In genomic region chr21:45405819-45406762, GRCh38 we compare ENCODE assay signal across 8 cellular contexts. TPM values are rescaled to one million over a fixed set of nuclear protein-coding genes. Genes with fewer than 3 reads are reported as not detected.
DNase-seq lines count a peak whose midpoint lies in the region; ATAC-seq, FAIRE-seq and TF ChIP-seq lines count a peak whose summit lies in the region.

No MANE protein-coding gene starts in this region.

- TF ChIP-seq CTCF in CD14-positive monocyte (IDR thresholded peaks at IDR 0.05) (no peak), endothelial cell of umbilical vein (IDR thresholded peaks at IDR 0.05; ENCODE audit: extremely low read depth in 1 of 2, insufficient read depth in 1 of 2, low read depth in 1 of 2, low read length in 2 of 2) (no peak), neural cell (IDR thresholded peaks at IDR 0.05; ENCODE audit: poor library complexity, severe bottlenecking) (no peak)

- H3F3A ChIP-seq in neural cell (ENCODE audit: insufficient read depth, low read length, poor library complexity, severe bottlenecking) = no peaks in the 10 kb centered on the region

- H2AFZ ChIP-seq in endothelial cell of umbilical vein (ENCODE audit: low read depth, low read length) (peak overlapping the region; percentile 50), neural cell (ENCODE audit: low read depth, low read length) (no peak overlapping the region)

- peaks cover 0 to 3% of the 10 kb centered on the region in 2 donors for H3K36me3 Mint-ChIP-seq in CD14-positive monocyte

- CTCF ChIA-PET in endothelial cell of umbilical vein (lab: Charles Lee) = interaction anchor here (0.7 to 2.6 kb wide), 15 partner anchors 11 to 268 kb away, joined by 3 to 24 read pairs (median 6); no protein-coding TSS in a partner anchor

- TF ChIP-seq POLR2A in endothelial cell of umbilical vein (IDR thresholded peaks at IDR 0.05; ENCODE audit: low read depth, low read length) = no peak

- POLR2A ChIA-PET in endothelial cell of umbilical vein (lab: Charles Lee) = interaction anchor here (0.7 kb wide), 1 partner anchor 121 kb away, joined by 3 read pairs; no protein-coding TSS in a partner anchor

- intact Hi-C loops in CD14-positive monocyte (cut with micrococcal nuclease) (no loop called here), endothelial cell of umbilical vein (cut with micrococcal nuclease) (loop anchor here (1.0 to 2.0 kb wide), 5 partner anchors 33 to 114 kb away; no protein-coding TSS in a partner anchor)

- DNase-seq in CD14-positive monocyte (ENCODE audit: low spot score) = no peak
- peak; percentile 62 for DNase-seq in RCC 7860 (ENCODE audit: low spot score)
- peak; percentile 85 for DNase-seq in endothelial cell of umbilical vein (ENCODE audit: low read depth, low spot score)
- no peak for DNase-seq in mesenteric fat pad (ENCODE audit: low spot score)
- no peak for DNase-seq in globus pallidus (ENCODE audit: low spot score)
- DNase-seq in SIG-M5 treated with dmso at 0.1 percent for 504 hours (lab: John Stamatoyannopoulos, UW; ENCODE audit: unreplicated experiment) = no peak

- H3K4me3 Mint-ChIP-seq in CD14-positive monocyte = peak overlapping the region; percentile 24 to 51

- H3K27ac ChIP-seq in endothelial cell of umbilical vein (ENCODE audit: insufficient read depth, low read depth, low read length) (peak overlapping the region; percentile 95), neural cell (ENCODE audit: low read length) (no peak overlapping the region)

- dilution Hi-C loops in endothelial cell of umbilical vein (cut with MboI; ENCODE audit: extremely low pct_ligation_motif_present, low sequenced_read_pairs) = no loop called here

- H3K79me2 ChIP-seq in endothelial cell of umbilical vein (ENCODE audit: control insufficient read depth, insufficient read depth, low read length) (peaks cover 56% of the 10 kb centered on the region), neural cell (replicated peaks; ENCODE audit: insufficient read depth, low read length) (no peaks in the 10 kb centered on the region)

- no peaks in the 10 kb centered on the region for H4K20me1 ChIP-seq in endothelial cell of umbilical vein (replicated peaks; ENCODE audit: control insufficient read depth, extremely low read depth, insufficient read depth, low read length)
- H4K20me1 ChIP-seq in neural cell (ENCODE audit: insufficient read depth) = no peaks in the 10 kb centered on the region

- H3K4me3 ChIP-seq in endothelial cell of umbilical vein (replicated peaks in 1 of 3; ENCODE audit: insufficient read depth in 1 of 3, low read depth in 1 of 3, low read length in 3 of 3) = peak overlapping the region; percentile 72 to 87 (median 79)
- peak overlapping the region; percentile 31 for H3K4me3 ChIP-seq in neural cell (ENCODE audit: low read length)

- H3K36me3 ChIP-seq in endothelial cell of umbilical vein (ENCODE audit: control insufficient read depth in 2 of 2, extremely low read depth in 1 of 2, insufficient read depth in 2 of 2, low read length in 2 of 2) (peaks cover 0 to 5% of the 10 kb centered on the region in 2 experiments), neural cell (ENCODE audit: insufficient read depth, low read length) (no peaks in the 10 kb centered on the region)

- H3K9me1 ChIP-seq in endothelial cell of umbilical vein (replicated peaks; ENCODE audit: control insufficient read depth, extremely low read depth, insufficient read depth, low read length) = no peaks in the 10 kb centered on the region

- TSS peak; percentile 27 for BruUV-seq in endothelial cell of umbilical vein (replicated peaks; lab: Mats Ljungman, UMichigan)

- TF ChIP-seq RAD21 in neural cell (conservative IDR thresholded peaks at IDR 0.05) = no peak

- no peak for ATAC-seq in HG03469 (IDR thresholded peaks at IDR 0.05; ENCODE audit: unreplicated experiment)

- H3K27me3 ChIP-seq in endothelial cell of umbilical vein (ENCODE audit: control insufficient read depth in 2 of 2, insufficient read depth in 2 of 2, low read length in 2 of 2) (no peaks in the 10 kb centered on the region), neural cell (ENCODE audit: insufficient read depth, low read depth, low read length) (peaks cover 45% of the 10 kb centered on the region)

- FAIRE-seq in RCC 7860 (lab: Jason Lieb, UNC) (peak; percentile 72), endothelial cell of umbilical vein (lab: Jason Lieb, UNC) (peak; percentile 84)

- no peaks in the 10 kb centered on the region for H3K9me3 ChIP-seq in endothelial cell of umbilical vein (replicated peaks; ENCODE audit: control insufficient read depth, insufficient read depth, low read length)
- no peaks in the 10 kb centered on the region for H3K9me3 ChIP-seq in neural cell (ENCODE audit: low read length)

- TF ChIP-seq EP300 in neural cell (conservative IDR thresholded peaks at IDR 0.05; ENCODE audit: poor library complexity, severe bottlenecking) = no peak

- peak overlapping the region; percentile 84 for H3K4me2 ChIP-seq in endothelial cell of umbilical vein (ENCODE audit: insufficient read depth, low read length)
- no peak overlapping the region for H3K4me2 ChIP-seq in neural cell (ENCODE audit: low read length)

- H3K4me1 Mint-ChIP-seq in CD14-positive monocyte = peaks cover 9% of the 10 kb centered on the region

- peaks cover 57 to 76% (median 61%) of the 10 kb centered on the region in 3 donors for H3K27me3 Mint-ChIP-seq in CD14-positive monocyte (ENCODE audit: low read depth in 3 of 3)

- H3K4me1 ChIP-seq in endothelial cell of umbilical vein (ENCODE audit: control insufficient read depth, extremely low read depth, insufficient read depth, low read length) = peaks cover 18% of the 10 kb centered on the region

- no peak overlapping the region for H3K27ac Mint-ChIP-seq in CD14-positive monocyte

- H3K9me2 ChIP-seq in neural cell (ENCODE audit: insufficient read depth, low read length) = no peaks in the 10 kb centered on the region

- H3K9me3 Mint-ChIP-seq in CD14-positive monocyte = peaks cover 11 to 30% (median 21%) of the 10 kb centered on the region in 7 donors

- H3K9ac ChIP-seq in endothelial cell of umbilical vein (replicated peaks; ENCODE audit: extremely low read depth, insufficient read depth, low read length) (peak overlapping the region; percentile 96), neural cell (ENCODE audit: low read length) (no peak overlapping the region)

TF ChIP-seq in endothelial cell of umbilical vein, 7 proteins besides CTCF, POLR2A, EP300 and RAD21:
- TF ChIP-seq JUN (IDR thresholded peaks at IDR 0.05; ENCODE audit: borderline replicate concordance, insufficient read depth, insufficient read length, low read depth) (peak; percentile 21), MAX (IDR thresholded peaks at IDR 0.05; ENCODE audit: insufficient read depth, insufficient read length) (no peak)

TF ChIP-seq in neural cell, 6 proteins besides CTCF, POLR2A, EP300 and RAD21:
- no peak for TF ChIP-seq REST (IDR thresholded peaks at IDR 0.05; ENCODE audit: borderline replicate concordance)
- TF ChIP-seq EZH2 (IDR thresholded peaks at IDR 0.05; ENCODE audit: borderline replicate concordance, insufficient read depth, low read length, poor library complexity, severe bottlenecking) = no peak
- no peak for TF ChIP-seq SMC3 (conservative IDR thresholded peaks at IDR 0.05; ENCODE audit: poor library complexity)
- no peak for TF ChIP-seq MXI1 (conservative IDR thresholded peaks at IDR 0.05; ENCODE audit: poor library complexity, severe bottlenecking)
- no peak for TF ChIP-seq POLR2AphosphoS5 (IDR thresholded peaks at IDR 0.05)
- no peak for TF ChIP-seq TAF1 (IDR thresholded peaks at IDR 0.05; ENCODE audit: low read depth)
TF ChIP-seq in neural cell: peak in this region for 0.

RNA-seq across cellular contexts. Expression of gene COL18A1, which starts 1.1 kb away (rescaled TPM):
- 1 to 10 TPM in 1 of 2 donors, under 1 TPM in 1; 0.80 to 1.1 TPM for polyA plus RNA-seq in CD14-positive monocyte
- 252 and 274 TPM in 2 replicates for total RNA-seq in endothelial cell of umbilical vein
- 198 and 296 TPM in 2 replicates for polyA plus RNA-seq in endothelial cell of umbilical vein
- polyA plus RNA-seq in endothelial cell of umbilical vein (2011; cell fraction: cytosol; rRNA removed) = 141 and 210 TPM in 2 replicates
- 261 and 289 TPM in 2 replicates for polyA plus RNA-seq in endothelial cell of umbilical vein (2011; cell fraction: nucleus; rRNA removed)
- 99.3 and 197 TPM in 2 replicates for polyA plus RNA-seq in endothelial cell of umbilical vein (2012)
- 51.4 and 59.0 TPM in 2 replicates for polyA minus RNA-seq in endothelial cell of umbilical vein
- not detected for polyA minus RNA-seq in endothelial cell of umbilical vein (2011; cell fraction: cytosol; rRNA and poly(A)+ RNA removed)
- polyA minus RNA-seq in endothelial cell of umbilical vein (2011; cell fraction: nucleus; rRNA and poly(A)+ RNA removed) = 37.0 and 65.1 TPM in 2 replicates
- polyA plus RNA-seq in neural cell = 2.5 and 3.7 TPM in 2 replicates
- 1.7 and 2.2 TPM in 2 replicates for polyA minus RNA-seq in neural cell
- 79.8 TPM for total RNA-seq in mesenteric fat pad

Comparison
In these comparisons a context has a peak if more than half of its experiments do, and no peak if none do; other contexts are left out.
1. DNase-seq: peak in RCC 7860 (single experiment) and endothelial cell of umbilical vein (single experiment); none in CD14-positive monocyte (single experiment), mesenteric fat pad (single experiment), globus pallidus (single experiment) and SIG-M5 treated with dmso at 0.1 percent for 504 hours (single experiment).
2. RNA of gene COL18A1, which starts 1.1 kb away (polyA plus RNA-seq): 99.3 to 296 TPM in endothelial cell of umbilical vein; 2.5 to 3.7 TPM in neural cell and 0.80 to 1.1 TPM in CD14-positive monocyte; every median in the first group is over 10 times any median in the second.